In the genomic region with DNA sequence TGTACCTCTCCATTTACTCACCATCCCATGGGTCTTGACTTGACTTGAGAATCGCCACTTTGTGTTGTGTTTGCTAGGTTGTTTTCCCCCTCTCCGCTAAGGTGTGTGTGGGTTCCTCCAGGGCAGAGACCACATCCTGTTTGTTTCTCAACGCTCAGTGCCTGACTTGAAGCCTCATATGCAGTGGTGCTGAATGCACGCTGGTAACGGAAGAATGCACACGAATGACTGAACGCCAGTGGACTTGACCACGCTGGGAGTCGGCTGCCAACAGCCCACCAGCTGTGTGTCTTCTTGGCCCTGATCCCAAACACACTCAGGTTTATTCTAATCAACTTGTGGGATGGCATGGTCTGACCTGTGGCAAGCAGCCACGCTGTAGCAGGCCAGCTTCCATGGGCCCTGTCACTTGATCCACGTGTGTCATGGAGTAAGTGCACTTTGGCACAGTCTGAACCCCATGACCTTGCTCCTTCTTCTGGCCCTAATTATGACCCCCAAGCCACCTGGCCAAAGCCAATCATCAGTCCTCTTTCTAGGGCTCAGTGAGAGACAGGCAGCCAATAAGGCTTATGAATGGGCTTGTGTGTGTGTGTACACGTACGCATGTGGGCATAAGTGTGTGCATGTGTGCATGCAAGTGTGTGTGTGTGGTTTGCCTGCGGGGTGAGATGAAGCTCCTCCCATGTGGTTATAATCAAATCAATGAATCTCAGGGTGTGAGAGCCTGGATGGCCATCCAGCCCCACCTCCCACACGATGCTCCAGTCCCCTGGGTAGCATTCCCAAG, we compare ENCODE assay signal across 8 cellular contexts. TPM values are rescaled to one million over a fixed set of nuclear protein-coding genes. Genes with fewer than 3 reads are reported as not detected.
A peak's percentile ranks its signal among the peaks of the same experiment; 100 is the strongest.
DNase-seq lines count a peak whose midpoint lies in the region; ATAC-seq lines count a peak whose summit lies in the region.

No MANE protein-coding gene starts in this region.

- WGBS in aorta, 2 donors, result 46 to 47% methylated on average over 15 of the region's 15 CpGs

- H3K27ac Mint-ChIP-seq in activated CD4-positive, alpha-beta memory T cell treated with anti-CD3 and anti-CD28 coated beads for 36 hours, result peak overlapping the region; percentile 83

- H3K27me3 ChIP-seq in aorta (ENCODE audit: control insufficient read depth in 1 of 2, insufficient read depth in 2 of 2, low read length in 1 of 2), result no peaks in the 10 kb centered on the region

- H3K27ac ChIP-seq in aorta (ENCODE audit: low read depth in 1 of 2, low read length in 2 of 2), result peak overlapping the region; percentile 73 to 77

- CTCF ChIA-PET in activated CD4-positive, alpha-beta memory T cell treated with anti-CD3 and anti-CD28 coated beads for 36 hours (lab: Charles Lee), result interaction anchor here (0.7 to 1.6 kb wide), 4 partner anchors 20 to 550 kb away, joined by 3 to 7 read pairs (median 4); no protein-coding TSS in a partner anchor

- peak overlapping the region; percentile 69 for H3K4me3 Mint-ChIP-seq in activated CD4-positive, alpha-beta memory T cell treated with anti-CD3 and anti-CD28 coated beads for 36 hours

- POLR2A ChIA-PET in activated CD4-positive, alpha-beta memory T cell treated with anti-CD3 and anti-CD28 coated beads for 36 hours (lab: Charles Lee), result interaction anchor here (0.9 to 1.8 kb wide), 3 partner anchors 15 to 38 kb away, joined by 3 to 8 read pairs (median 3); no protein-coding TSS in a partner anchor

- peaks cover 0 to 7% of the 10 kb centered on the region in 2 donors for H3K4me1 ChIP-seq in aorta (ENCODE audit: control insufficient read depth in 1 of 2, insufficient read depth in 2 of 2, low read length in 2 of 2)

- DNase-seq in CD1c-positive myeloid dendritic cell (ENCODE audit: extremely low spot score) (peak; percentile 42), germinal center (ENCODE audit: low spot score) (peak; percentile 73), aorta (no peak), 8988T (no peak), NCI-H146 treated with DMSO at 0.1 percent for 48 hours (lab: John Stamatoyannopoulos, UW; ENCODE audit: unreplicated experiment) (no peak)
- peak; percentile 89 for DNase-seq in activated CD4-positive, alpha-beta memory T cell treated with anti-CD3 and anti-CD28 coated beads for 36 hours

- ATAC-seq in GM19397 (IDR thresholded peaks at IDR 0.05; ENCODE audit: unreplicated experiment) (peak; percentile 60), HG03457 (IDR thresholded peaks at IDR 0.05; ENCODE audit: unreplicated experiment) (peak; percentile 57), aorta (ENCODE audit: low FRiP score) (no peak)

- no peak overlapping the region for H3K4me3 ChIP-seq in aorta (ENCODE audit: low read length in 2 of 2)

- intact Hi-C loops in activated CD4-positive, alpha-beta memory T cell treated with anti-CD3 and anti-CD28 coated beads for 36 hours (cut with micrococcal nuclease), result loop anchor here (1.0 to 5.0 kb wide), 10 partner anchors 9 to 626 kb away; partner anchors contain the start of gene CCDC88C
- intact Hi-C loops in aorta (cut with DNase I), result loop anchor here in 1 of 2 donors (5.0 kb wide), 1 partner anchor 36 kb away; no protein-coding TSS in a partner anchor

- H3K4me1 Mint-ChIP-seq in activated CD4-positive, alpha-beta memory T cell treated with anti-CD3 and anti-CD28 coated beads for 36 hours (ENCODE audit: low read depth), result peaks cover 74% of the 10 kb centered on the region

- no peaks in the 10 kb centered on the region for H3K27me3 Mint-ChIP-seq in activated CD4-positive, alpha-beta memory T cell treated with anti-CD3 and anti-CD28 coated beads for 36 hours

- no peaks in the 10 kb centered on the region for H3K9me3 Mint-ChIP-seq in activated CD4-positive, alpha-beta memory T cell treated with anti-CD3 and anti-CD28 coated beads for 36 hours

- H3K9me3 ChIP-seq in aorta (ENCODE audit: control insufficient read depth, low read length), result no peaks in the 10 kb centered on the region

- H3K36me3 ChIP-seq in aorta (ENCODE audit: control insufficient read depth in 1 of 2, insufficient read depth in 2 of 2, low read length in 1 of 2), result peaks cover 7 to 12% of the 10 kb centered on the region in 2 donors

- H3K36me3 Mint-ChIP-seq in activated CD4-positive, alpha-beta memory T cell treated with anti-CD3 and anti-CD28 coated beads for 36 hours, result no peaks in the 10 kb centered on the region

RNA-seq across cellular contexts. Expression of gene TC2N, which starts 6.3 kb away (rescaled TPM):
- total RNA-seq in activated CD4-positive, alpha-beta memory T cell treated with anti-CD3 and anti-CD28 coated beads for 36 hours, result 10 to 100 TPM; 44.9 to 46.6 TPM
- 100 to 1,000 TPM; 126 to 284 TPM for total RNA-seq in aorta
- polyA plus RNA-seq in aorta, result 10 to 100 TPM; 50.7 to 66.4 TPM

Comparison
In these comparisons a context has a peak if more than half of its experiments do, and no peak if none do; other contexts are left out.
1. DNase-seq: peak in CD1c-positive myeloid dendritic cell (single experiment), activated CD4-positive, alpha-beta memory T cell treated with anti-CD3 and anti-CD28 coated beads for 36 hours (single experiment) and germinal center (single experiment); none in aorta (0 of 2), 8988T (single experiment) and NCI-H146 treated with DMSO at 0.1 percent for 48 hours (single experiment).